ENCODE assay signal across 1 cellular context in genomic region chr6:7589949-7590917, GRCh38.
TF ChIP-seq lines count a peak whose summit lies in the region.

A gene with protein sequence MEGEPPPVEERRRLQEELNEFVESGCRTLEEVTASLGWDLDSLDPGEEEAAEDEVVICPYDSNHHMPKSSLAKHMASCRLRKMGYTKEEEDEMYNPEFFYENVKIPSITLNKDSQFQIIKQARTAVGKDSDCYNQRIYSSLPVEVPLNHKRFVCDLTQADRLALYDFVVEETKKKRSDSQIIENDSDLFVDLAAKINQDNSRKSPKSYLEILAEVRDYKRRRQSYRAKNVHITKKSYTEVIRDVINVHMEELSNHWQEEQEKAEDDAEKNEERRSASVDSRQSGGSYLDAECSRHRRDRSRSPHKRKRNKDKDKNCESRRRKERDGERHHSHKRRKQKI (plus strand): TSS chr6:7590198. CDS start chr6:7590258, 60 bp downstream.

TF ChIP-seq in HEK293, 187 proteins besides CTCF, POLR2A, EP300 and RAD21 (continued from another document and continues in another):
- TF ChIP-seq ZNF677 (tag by site-specific recombination; IDR thresholded peaks at IDR 0.05) (no peak), ZNF544 (tag by site-specific recombination; IDR thresholded peaks at IDR 0.05) (no peak), ZNF530 (tag by site-specific recombination; IDR thresholded peaks at IDR 0.05; ENCODE audit: low read depth) (no peak), ZNF138 (tag by site-specific recombination; IDR thresholded peaks at IDR 0.05; ENCODE audit: borderline replicate concordance) (no peak), ZNF132 (tag by site-specific recombination; IDR thresholded peaks at IDR 0.05; ENCODE audit: borderline replicate concordance) (no peak), REPIN1 (tag by site-specific recombination; IDR thresholded peaks at IDR 0.05; ENCODE audit: low read depth) (no peak), ZNF37A (tag by site-specific recombination; IDR thresholded peaks at IDR 0.05) (no peak), ZNF274 (IDR thresholded peaks at IDR 0.05; ENCODE audit: low read length) (no peak), ZNF274 (tag by site-specific recombination; IDR thresholded peaks at IDR 0.05; ENCODE audit: borderline replicate concordance) (no peak), ZNF645 (tag by site-specific recombination; IDR thresholded peaks at IDR 0.05) (no peak), ZNF707 (tag by site-specific recombination; IDR thresholded peaks at IDR 0.05) (no peak), ZSCAN30 (tag by site-specific recombination; IDR thresholded peaks at IDR 0.05) (peak; percentile 29; the same call in 1 of the 2 replicates), ZEB2 (tag by site-specific recombination; IDR thresholded peaks at IDR 0.05) (0 out of 2 replicates have a peak, but pooled peaks have one; percentile 33), SALL2 (tag by site-specific recombination; IDR thresholded peaks at IDR 0.05; ENCODE audit: borderline replicate concordance) (no peak), KLF8 (tag by site-specific recombination; IDR thresholded peaks at IDR 0.05) (no peak), ZNF140 (tag by site-specific recombination; IDR thresholded peaks at IDR 0.05) (no peak), ZNF549 (tag by site-specific recombination; IDR thresholded peaks at IDR 0.05) (no peak), ZNF488 (tag by site-specific recombination; IDR thresholded peaks at IDR 0.05) (no peak), ZNF830 (tag by site-specific recombination; IDR thresholded peaks at IDR 0.05; ENCODE audit: low read depth) (no peak), ZNF169 (tag by site-specific recombination; IDR thresholded peaks at IDR 0.05) (no peak), ZNF184 (tag by site-specific recombination; IDR thresholded peaks at IDR 0.05) (no peak), MEIS1 (CRISPR knock-in tag; IDR thresholded peaks at IDR 0.05; ENCODE audit: borderline replicate concordance) (no peak), ZNF501 (tag by site-specific recombination; IDR thresholded peaks at IDR 0.05) (peak; percentile 93), ZNF221 (tag by site-specific recombination; IDR thresholded peaks at IDR 0.05; ENCODE audit: borderline replicate concordance) (no peak), ZNF366 (tag by site-specific recombination; conservative IDR thresholded peaks at IDR 0.05) (0 out of 2 replicates have a peak, but pooled peaks have one; percentile 50), ZNF621 (tag by site-specific recombination; IDR thresholded peaks at IDR 0.05) (no peak), HOXD13 (CRISPR knock-in tag; IDR thresholded peaks at IDR 0.05; ENCODE audit: borderline replicate concordance) (no peak), ZBTB21 (tag by site-specific recombination; IDR thresholded peaks at IDR 0.05) (no peak), ZBTB7A (tag by site-specific recombination; IDR thresholded peaks at IDR 0.05; ENCODE audit: low read depth) (no peak), ZBTB44 (tag by site-specific recombination; IDR thresholded peaks at IDR 0.05) (peak; percentile 7; the same call in 1 of the 2 replicates), ZNF121 (tag by site-specific recombination; IDR thresholded peaks at IDR 0.05) (no peak), ZNF560 (tag by site-specific recombination; IDR thresholded peaks at IDR 0.05; ENCODE audit: borderline replicate concordance) (no peak), ZNF561 (tag by site-specific recombination; IDR thresholded peaks at IDR 0.05; ENCODE audit: borderline replicate concordance) (no peak), KLF17 (tag by site-specific recombination; IDR thresholded peaks at IDR 0.05) (no peak), GLIS2 (tag by site-specific recombination; IDR thresholded peaks at IDR 0.05) (peak; percentile 87), EGR2 (tag by site-specific recombination; IDR thresholded peaks at IDR 0.05; ENCODE audit: low read depth) (peak; percentile 4; the same call in 1 of the 2 replicates), ZNF513 (tag by site-specific recombination; IDR thresholded peaks at IDR 0.05) (no peak), ZFP37 (tag by site-specific recombination; IDR thresholded peaks at IDR 0.05) (peak; percentile 50), ZNF548 (tag by site-specific recombination; IDR thresholded peaks at IDR 0.05) (no peak), ZNF302 (tag by site-specific recombination; IDR thresholded peaks at IDR 0.05; ENCODE audit: low read depth) (no peak), ZNF768 (tag by site-specific recombination; IDR thresholded peaks at IDR 0.05) (no peak), ZNF558 (tag by site-specific recombination; IDR thresholded peaks at IDR 0.05) (no peak), ZNF391 (tag by site-specific recombination; IDR thresholded peaks at IDR 0.05; ENCODE audit: borderline replicate concordance, low read depth) (no peak; the same call in 1 of the 2 replicates), FEZF1 (tag by site-specific recombination; IDR thresholded peaks at IDR 0.05) (no peak), ZBTB48 (tag by site-specific recombination; IDR thresholded peaks at IDR 0.05) (peak; percentile 44; the same call in 1 of the 2 replicates), ZNF664 (tag by site-specific recombination; IDR thresholded peaks at IDR 0.05) (no peak), ZNF426 (tag by site-specific recombination; IDR thresholded peaks at IDR 0.05) (no peak), BCL11A (tag by site-specific recombination; IDR thresholded peaks at IDR 0.05; ENCODE audit: low read depth) (no peak), ZNF701 (tag by site-specific recombination; IDR thresholded peaks at IDR 0.05) (no peak), ZNF19 (tag by site-specific recombination; IDR thresholded peaks at IDR 0.05; ENCODE audit: low read depth) (no peak), SP3 (tag by site-specific recombination; IDR thresholded peaks at IDR 0.05) (peak; percentile 79), ZNF610 (tag by site-specific recombination; IDR thresholded peaks at IDR 0.05; ENCODE audit: borderline replicate concordance) (peak; percentile 87)
- TF ChIP-seq, protein P1, sequence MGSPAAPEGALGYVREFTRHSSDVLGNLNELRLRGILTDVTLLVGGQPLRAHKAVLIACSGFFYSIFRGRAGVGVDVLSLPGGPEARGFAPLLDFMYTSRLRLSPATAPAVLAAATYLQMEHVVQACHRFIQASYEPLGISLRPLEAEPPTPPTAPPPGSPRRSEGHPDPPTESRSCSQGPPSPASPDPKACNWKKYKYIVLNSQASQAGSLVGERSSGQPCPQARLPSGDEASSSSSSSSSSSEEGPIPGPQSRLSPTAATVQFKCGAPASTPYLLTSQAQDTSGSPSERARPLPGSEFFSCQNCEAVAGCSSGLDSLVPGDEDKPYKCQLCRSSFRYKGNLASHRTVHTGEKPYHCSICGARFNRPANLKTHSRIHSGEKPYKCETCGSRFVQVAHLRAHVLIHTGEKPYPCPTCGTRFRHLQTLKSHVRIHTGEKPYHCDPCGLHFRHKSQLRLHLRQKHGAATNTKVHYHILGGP (tag by site-specific recombination; IDR thresholded peaks at IDR 0.05) = no peak
- TF ChIP-seq, protein P2, sequence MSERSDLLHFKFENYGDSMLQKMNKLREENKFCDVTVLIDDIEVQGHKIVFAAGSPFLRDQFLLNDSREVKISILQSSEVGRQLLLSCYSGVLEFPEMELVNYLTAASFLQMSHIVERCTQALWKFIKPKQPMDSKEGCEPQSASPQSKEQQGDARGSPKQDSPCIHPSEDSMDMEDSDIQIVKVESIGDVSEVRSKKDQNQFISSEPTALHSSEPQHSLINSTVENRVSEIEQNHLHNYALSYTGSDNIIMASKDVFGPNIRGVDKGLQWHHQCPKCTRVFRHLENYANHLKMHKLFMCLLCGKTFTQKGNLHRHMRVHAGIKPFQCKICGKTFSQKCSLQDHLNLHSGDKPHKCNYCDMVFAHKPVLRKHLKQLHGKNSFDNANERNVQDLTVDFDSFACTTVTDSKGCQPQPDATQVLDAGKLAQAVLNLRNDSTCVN (tag by site-specific recombination; optimal IDR thresholded peaks at IDR 0.05) = peak; percentile 65
- TF ChIP-seq, protein P3, sequence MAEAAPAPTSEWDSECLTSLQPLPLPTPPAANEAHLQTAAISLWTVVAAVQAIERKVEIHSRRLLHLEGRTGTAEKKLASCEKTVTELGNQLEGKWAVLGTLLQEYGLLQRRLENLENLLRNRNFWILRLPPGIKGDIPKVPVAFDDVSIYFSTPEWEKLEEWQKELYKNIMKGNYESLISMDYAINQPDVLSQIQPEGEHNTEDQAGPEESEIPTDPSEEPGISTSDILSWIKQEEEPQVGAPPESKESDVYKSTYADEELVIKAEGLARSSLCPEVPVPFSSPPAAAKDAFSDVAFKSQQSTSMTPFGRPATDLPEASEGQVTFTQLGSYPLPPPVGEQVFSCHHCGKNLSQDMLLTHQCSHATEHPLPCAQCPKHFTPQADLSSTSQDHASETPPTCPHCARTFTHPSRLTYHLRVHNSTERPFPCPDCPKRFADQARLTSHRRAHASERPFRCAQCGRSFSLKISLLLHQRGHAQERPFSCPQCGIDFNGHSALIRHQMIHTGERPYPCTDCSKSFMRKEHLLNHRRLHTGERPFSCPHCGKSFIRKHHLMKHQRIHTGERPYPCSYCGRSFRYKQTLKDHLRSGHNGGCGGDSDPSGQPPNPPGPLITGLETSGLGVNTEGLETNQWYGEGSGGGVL (tag by site-specific recombination; IDR thresholded peaks at IDR 0.05) = no peak
- TF ChIP-seq, protein P4, sequence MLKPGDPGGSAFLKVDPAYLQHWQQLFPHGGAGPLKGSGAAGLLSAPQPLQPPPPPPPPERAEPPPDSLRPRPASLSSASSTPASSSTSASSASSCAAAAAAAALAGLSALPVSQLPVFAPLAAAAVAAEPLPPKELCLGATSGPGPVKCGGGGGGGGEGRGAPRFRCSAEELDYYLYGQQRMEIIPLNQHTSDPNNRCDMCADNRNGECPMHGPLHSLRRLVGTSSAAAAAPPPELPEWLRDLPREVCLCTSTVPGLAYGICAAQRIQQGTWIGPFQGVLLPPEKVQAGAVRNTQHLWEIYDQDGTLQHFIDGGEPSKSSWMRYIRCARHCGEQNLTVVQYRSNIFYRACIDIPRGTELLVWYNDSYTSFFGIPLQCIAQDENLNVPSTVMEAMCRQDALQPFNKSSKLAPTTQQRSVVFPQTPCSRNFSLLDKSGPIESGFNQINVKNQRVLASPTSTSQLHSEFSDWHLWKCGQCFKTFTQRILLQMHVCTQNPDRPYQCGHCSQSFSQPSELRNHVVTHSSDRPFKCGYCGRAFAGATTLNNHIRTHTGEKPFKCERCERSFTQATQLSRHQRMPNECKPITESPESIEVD (tag by site-specific recombination; IDR thresholded peaks at IDR 0.05) = no peak
